ENCODE assay signal across 9 cellular contexts in the genomic region with DNA sequence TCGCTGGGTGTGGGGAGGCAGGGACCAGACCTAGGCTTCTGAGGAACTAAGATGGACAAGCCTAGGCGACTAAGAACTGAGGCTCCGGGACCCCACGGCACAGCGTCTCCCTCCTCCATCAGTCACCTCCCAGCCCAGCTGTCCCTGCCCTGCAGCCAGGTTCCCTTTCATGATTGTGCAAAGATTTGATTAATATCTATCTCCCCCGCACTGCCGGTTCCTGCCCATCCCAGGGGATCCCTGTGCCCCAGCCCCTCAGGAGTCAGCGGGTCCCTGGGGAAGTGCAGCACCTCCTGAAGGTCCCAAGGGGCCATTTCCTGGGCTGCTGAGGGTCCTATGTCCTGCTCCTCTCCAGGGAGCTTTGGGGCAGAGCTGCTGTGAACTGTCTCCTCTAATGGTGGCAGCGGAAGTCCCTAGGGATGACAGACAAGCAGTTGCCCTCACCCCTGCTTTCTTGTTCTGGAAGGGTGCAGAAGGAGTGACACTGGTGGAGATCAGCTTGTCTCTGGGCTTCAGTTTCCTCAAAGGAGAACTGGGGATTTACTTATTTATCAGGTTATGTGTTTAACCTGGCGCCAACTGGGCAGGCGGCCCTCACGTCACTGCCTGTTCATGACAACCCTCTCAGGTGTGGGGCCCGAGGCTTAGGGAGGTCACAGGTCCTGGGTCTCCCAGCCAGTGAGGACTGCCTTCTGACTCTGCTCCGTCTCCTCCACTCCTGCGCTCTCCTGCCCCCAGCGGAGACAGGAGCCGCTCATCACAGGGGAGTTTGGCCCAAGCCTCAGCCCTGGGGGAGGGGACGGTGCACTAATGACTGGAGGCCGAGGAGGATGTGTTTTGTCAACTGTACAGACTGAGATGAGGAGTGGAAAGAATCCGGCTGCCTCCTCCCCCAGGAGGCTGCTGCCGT. TPM values are rescaled to one million over a fixed set of nuclear protein-coding genes. Genes with fewer than 3 reads are reported as not detected.
DNase-seq lines count a peak whose midpoint lies in the region; ATAC-seq and TF ChIP-seq lines count a peak whose summit lies in the region.
"Had no signal": no experiment of that assay in that cellular context is flagged by ENCODE, and none has a peak within 500 bp of the region (broad histone marks: within the 10 kb centered on the region; RNA-seq: fewer than 3 reads in every experiment).

No MANE protein-coding gene starts in this region.

- H3K27ac ChIP-seq in cardiac muscle cell (no peak overlapping the region), testis (no peak overlapping the region)

- TF ChIP-seq CTCF in cardiac muscle cell (IDR thresholded peaks at IDR 0.05; ENCODE audit: low read depth, low read length) = peak; percentile 52
- no peak for TF ChIP-seq CTCF in testis (IDR thresholded peaks at IDR 0.05)

- H3K9me3 ChIP-seq in cardiac muscle cell (ENCODE audit: low read depth) (no peaks in the 10 kb centered on the region), testis (no peaks in the 10 kb centered on the region)

- H3K4me3 Mint-ChIP-seq in activated T-helper 2 cell treated with anti-CD3 and anti-CD28 coated beads, Interferon-gamma antibody, Interleukin-2, Interleukin-4, amounts not matched to agents 10 μg/mL and 5 μg/mL and 100 μg/mL, durations not matched to agents 14 hours and 24 hours and 36 hours (ENCODE audit: low read depth) = no peak overlapping the region

- DNase-seq in DMS53 (lab: John Stamatoyannopoulos, UW) = peak; percentile 19
- DNase-seq in DMS53 treated with DMSO at 0.1 percent for 48 hours (lab: John Stamatoyannopoulos, UW; ENCODE audit: unreplicated experiment) = no peak
- peak; percentile 43 for DNase-seq in OCI-M1 (lab: John Stamatoyannopoulos, UW)
- peak; percentile 62 to 72 for DNase-seq in cardiac muscle cell (ENCODE audit: low read depth in 1 of 2, low spot score in 1 of 2)
- DNase-seq in testis = peak; percentile 43
- DNase-seq in DMS114 treated with DMSO at 0.1 percent for 48 hours (lab: John Stamatoyannopoulos, UW; ENCODE audit: unreplicated experiment) = no peak
- DNase-seq in activated T-helper 2 cell treated with anti-CD3 and anti-CD28 coated beads, Interferon-gamma antibody, Interleukin-2, Interleukin-4, amounts not matched to agents 10 μg/mL and 5 μg/mL and 100 μg/mL, durations not matched to agents 14 hours and 24 hours and 36 hours (ENCODE audit: low spot score) = no peak
- DNase-seq: GOT3 had no signal

- 67 to 76% methylated on average over 6 to 21 of the region's 21 CpGs for WGBS in testis, 2 donors

- H3K4me3 ChIP-seq in cardiac muscle cell (no peak overlapping the region), testis (no peak overlapping the region)

- no peak for ATAC-seq in HG03378 (IDR thresholded peaks at IDR 0.05; ENCODE audit: unreplicated experiment)

- H3K27ac Mint-ChIP-seq in activated T-helper 2 cell treated with anti-CD3 and anti-CD28 coated beads, Interferon-gamma antibody, Interleukin-2, Interleukin-4, amounts not matched to agents 10 μg/mL and 5 μg/mL and 100 μg/mL, durations not matched to agents 14 hours and 24 hours and 36 hours = no peak overlapping the region

- no peaks in the 10 kb centered on the region for H3K27me3 ChIP-seq in cardiac muscle cell
- H3K27me3 ChIP-seq in testis = no peaks in the 10 kb centered on the region

- H3K27me3 Mint-ChIP-seq in activated T-helper 2 cell treated with anti-CD3 and anti-CD28 coated beads, Interferon-gamma antibody, Interleukin-2, Interleukin-4, amounts not matched to agents 10 μg/mL and 5 μg/mL and 100 μg/mL, durations not matched to agents 14 hours and 24 hours and 36 hours (ENCODE audit: low read depth) = peaks cover 22% of the 10 kb centered on the region

- TF ChIP-seq POLR2A in testis (IDR thresholded peaks at IDR 0.05) = no peak

- H3K9me3 Mint-ChIP-seq in activated T-helper 2 cell treated with anti-CD3 and anti-CD28 coated beads, Interferon-gamma antibody, Interleukin-2, Interleukin-4, amounts not matched to agents 10 μg/mL and 5 μg/mL and 100 μg/mL, durations not matched to agents 14 hours and 24 hours and 36 hours = no peaks in the 10 kb centered on the region

- intact Hi-C loops in testis (cut with DNase I; ENCODE audit: low total_unique reads) = no loop called here
- intact Hi-C loops in activated T-helper 2 cell treated with anti-CD3 and anti-CD28 coated beads, Interferon-gamma antibody, Interleukin-2, Interleukin-4, amounts not matched to agents 10 μg/mL and 5 μg/mL and 100 μg/mL, durations not matched to agents 14 hours and 24 hours and 36 hours (cut with micrococcal nuclease) = no loop called here

- peaks cover 23% of the 10 kb centered on the region for H3K4me1 ChIP-seq in cardiac muscle cell (ENCODE audit: low read depth)
- H3K4me1 ChIP-seq in testis = peaks cover 8% of the 10 kb centered on the region

- H3K4me1 Mint-ChIP-seq in activated T-helper 2 cell treated with anti-CD3 and anti-CD28 coated beads, Interferon-gamma antibody, Interleukin-2, Interleukin-4, amounts not matched to agents 10 μg/mL and 5 μg/mL and 100 μg/mL, durations not matched to agents 14 hours and 24 hours and 36 hours (ENCODE audit: low read depth) = peaks cover 3% of the 10 kb centered on the region

- no peaks in the 10 kb centered on the region for H3K36me3 Mint-ChIP-seq in activated T-helper 2 cell treated with anti-CD3 and anti-CD28 coated beads, Interferon-gamma antibody, Interleukin-2, Interleukin-4, amounts not matched to agents 10 μg/mL and 5 μg/mL and 100 μg/mL, durations not matched to agents 14 hours and 24 hours and 36 hours (ENCODE audit: low read depth)

- H3K36me3 ChIP-seq in cardiac muscle cell (no peaks in the 10 kb centered on the region), testis (ENCODE audit: low read depth, missing control alignments) (no peaks in the 10 kb centered on the region)

RNA-seq across cellular contexts. Expression of gene C16orf74, which starts 1.9 kb away (rescaled TPM):
- total RNA-seq in cardiac muscle cell = 30.9 and 49.7 TPM in 2 replicates
- 37.9 and 46.8 TPM in 2 replicates for polyA plus RNA-seq in cardiac muscle cell
- total RNA-seq in testis = 1 to 10 TPM; 3.8 to 6.0 TPM
- polyA plus RNA-seq in testis (ENCODE audit: insufficient read depth, low read depth, low replicate concordance) = 4.3 TPM
- total RNA-seq in activated T-helper 2 cell treated with anti-CD3 and anti-CD28 coated beads, Interferon-gamma antibody, Interleukin-2, Interleukin-4, amounts not matched to agents 10 μg/mL and 5 μg/mL and 100 μg/mL, durations not matched to agents 14 hours and 24 hours and 36 hours = not detected in 2 replicates

RNA-seq across cellular contexts. Expression of gene EMC8, which starts 46.6 kb away (rescaled TPM):
- total RNA-seq in cardiac muscle cell = 42.8 and 48.3 TPM in 2 replicates
- 45.2 and 54.8 TPM in 2 replicates for polyA plus RNA-seq in cardiac muscle cell
- 10 to 100 TPM; 44.2 to 57.3 TPM for total RNA-seq in testis
- 38.7 TPM for polyA plus RNA-seq in testis (ENCODE audit: insufficient read depth, low read depth, low replicate concordance)
- total RNA-seq in activated T-helper 2 cell treated with anti-CD3 and anti-CD28 coated beads, Interferon-gamma antibody, Interleukin-2, Interleukin-4, amounts not matched to agents 10 μg/mL and 5 μg/mL and 100 μg/mL, durations not matched to agents 14 hours and 24 hours and 36 hours = 36.1 and 40.2 TPM in 2 replicates

RNA-seq across cellular contexts. Expression of gene COX4I1, which starts 46.7 kb away (rescaled TPM):
- 743 and 833 TPM in 2 replicates for total RNA-seq in cardiac muscle cell
- polyA plus RNA-seq in cardiac muscle cell = 856 and 1,231 TPM in 2 replicates
- total RNA-seq in testis = 100 to 1,000 TPM; 263 to 334 TPM
- polyA plus RNA-seq in testis (ENCODE audit: insufficient read depth, low read depth, low replicate concordance) = 467 TPM
- total RNA-seq in activated T-helper 2 cell treated with anti-CD3 and anti-CD28 coated beads, Interferon-gamma antibody, Interleukin-2, Interleukin-4, amounts not matched to agents 10 μg/mL and 5 μg/mL and 100 μg/mL, durations not matched to agents 14 hours and 24 hours and 36 hours = 543 and 561 TPM in 2 replicates

Comparison
In these comparisons a context has a peak if more than half of its experiments do, and no peak if none do; other contexts are left out.
1. DNase-seq: peak in DMS53 (single experiment), OCI-M1 (single experiment), cardiac muscle cell (2 of 2) and testis (single experiment); none in DMS53 treated with DMSO at 0.1 percent for 48 hours (single experiment), DMS114 treated with DMSO at 0.1 percent for 48 hours (single experiment) and activated T-helper 2 cell treated with anti-CD3 and anti-CD28 coated beads, Interferon-gamma antibody, Interleukin-2, Interleukin-4, amounts not matched to agents 10 μg/mL and 5 μg/mL and 100 μg/mL, durations not matched to agents 14 hours and 24 hours and 36 hours (single experiment).